1 cellular context compared by ENCODE assay signal in the genomic region with DNA sequence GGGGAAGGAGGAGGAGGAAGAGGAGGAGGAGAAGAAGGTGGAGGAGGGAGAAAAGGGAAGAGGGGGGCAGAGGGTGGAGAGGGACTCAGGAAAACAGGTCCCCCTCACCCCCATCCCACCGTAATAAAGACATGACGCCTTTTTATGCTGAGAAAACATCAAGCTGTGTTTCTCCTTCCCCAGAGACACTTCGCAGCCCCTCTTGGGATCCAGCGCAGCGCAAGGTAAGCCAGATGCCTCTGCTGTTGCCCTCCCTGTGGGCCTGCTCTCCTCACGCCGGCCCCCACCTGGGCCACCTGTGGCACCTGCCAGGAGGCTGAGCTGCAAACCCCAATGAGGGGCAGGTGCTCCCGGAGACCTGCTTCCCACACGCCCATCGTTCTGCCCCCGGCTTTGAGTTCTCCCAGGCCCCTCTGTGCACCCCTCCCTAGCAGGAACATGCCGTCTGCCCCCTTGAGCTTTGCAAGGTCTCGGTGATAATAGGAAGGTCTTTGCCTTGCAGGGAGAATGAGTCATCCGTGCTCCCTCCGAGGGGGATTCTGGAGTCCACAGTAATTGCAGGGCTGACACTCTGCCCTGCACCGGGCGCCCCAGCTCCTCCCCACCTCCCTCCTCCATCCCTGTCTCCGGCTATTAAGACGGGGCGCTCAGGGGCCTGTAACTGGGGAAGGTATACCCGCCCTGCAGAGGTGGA.
TF ChIP-seq lines count a peak whose summit lies in the region.

No MANE protein-coding gene starts in this region.

TF ChIP-seq in A549, 52 proteins besides CTCF, POLR2A, EP300 and RAD21 (continued from another document):
- no peak for TF ChIP-seq RCOR1 (IDR thresholded peaks at IDR 0.05; ENCODE audit: low read depth, low read length)
- TF ChIP-seq, protein P1, sequence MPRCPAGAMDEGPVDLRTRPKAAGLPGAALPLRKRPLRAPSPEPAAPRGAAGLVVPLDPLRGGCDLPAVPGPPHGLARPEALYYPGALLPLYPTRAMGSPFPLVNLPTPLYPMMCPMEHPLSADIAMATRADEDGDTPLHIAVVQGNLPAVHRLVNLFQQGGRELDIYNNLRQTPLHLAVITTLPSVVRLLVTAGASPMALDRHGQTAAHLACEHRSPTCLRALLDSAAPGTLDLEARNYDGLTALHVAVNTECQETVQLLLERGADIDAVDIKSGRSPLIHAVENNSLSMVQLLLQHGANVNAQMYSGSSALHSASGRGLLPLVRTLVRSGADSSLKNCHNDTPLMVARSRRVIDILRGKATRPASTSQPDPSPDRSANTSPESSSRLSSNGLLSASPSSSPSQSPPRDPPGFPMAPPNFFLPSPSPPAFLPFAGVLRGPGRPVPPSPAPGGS (IDR thresholded peaks at IDR 0.05) = no peak
- no peak for TF ChIP-seq TP53 (CRISPR knock-in tag; IDR thresholded peaks at IDR 0.05)
- TF ChIP-seq CHD4 (IDR thresholded peaks at IDR 0.05; ENCODE audit: borderline replicate concordance) = no peak
- TF ChIP-seq, protein P2, sequence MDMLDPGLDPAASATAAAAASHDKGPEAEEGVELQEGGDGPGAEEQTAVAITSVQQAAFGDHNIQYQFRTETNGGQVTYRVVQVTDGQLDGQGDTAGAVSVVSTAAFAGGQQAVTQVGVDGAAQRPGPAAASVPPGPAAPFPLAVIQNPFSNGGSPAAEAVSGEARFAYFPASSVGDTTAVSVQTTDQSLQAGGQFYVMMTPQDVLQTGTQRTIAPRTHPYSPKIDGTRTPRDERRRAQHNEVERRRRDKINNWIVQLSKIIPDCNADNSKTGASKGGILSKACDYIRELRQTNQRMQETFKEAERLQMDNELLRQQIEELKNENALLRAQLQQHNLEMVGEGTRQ (IDR thresholded peaks at IDR 0.05) = no peak
